Comparison of ENCODE assay signal across 1 cellular context in genomic region chr12:54398995-54399793, GRCh38.
TF ChIP-seq lines count a peak whose summit lies in the region.

No MANE protein-coding gene starts in this region.

TF ChIP-seq in GM12878, 131 proteins besides CTCF, POLR2A, EP300 and RAD21 (continued from another document):
- TF ChIP-seq CHD2 (IDR thresholded peaks at IDR 0.05; ENCODE audit: borderline replicate concordance, low read depth, low read length) (0 out of 2 replicates have a peak, but pooled peaks have one; percentile 25), YY1 (IDR thresholded peaks at IDR 0.05; ENCODE audit: low read depth, low read length) (peak; percentile 67; the same call in 1 of the 2 replicates), CBX3 (IDR thresholded peaks at IDR 0.05; ENCODE audit: borderline replicate concordance, low read depth) (no peak), MXI1 (IDR thresholded peaks at IDR 0.05; ENCODE audit: low read depth, low read length) (no peak), CHD4 (IDR thresholded peaks at IDR 0.05) (no peak), BMI1 (IDR thresholded peaks at IDR 0.05; ENCODE audit: borderline replicate concordance) (no peak), BCL11A (IDR thresholded peaks at IDR 0.05; ENCODE audit: low read depth, low read length) (no peak), ZBTB33 (IDR thresholded peaks at IDR 0.05) (no peak), JUNB (IDR thresholded peaks at IDR 0.05) (no peak), CEBPZ (IDR thresholded peaks at IDR 0.05; ENCODE audit: low read depth, low read length) (no peak)
